1 cellular context compared by ENCODE assay signal in the genomic region with DNA sequence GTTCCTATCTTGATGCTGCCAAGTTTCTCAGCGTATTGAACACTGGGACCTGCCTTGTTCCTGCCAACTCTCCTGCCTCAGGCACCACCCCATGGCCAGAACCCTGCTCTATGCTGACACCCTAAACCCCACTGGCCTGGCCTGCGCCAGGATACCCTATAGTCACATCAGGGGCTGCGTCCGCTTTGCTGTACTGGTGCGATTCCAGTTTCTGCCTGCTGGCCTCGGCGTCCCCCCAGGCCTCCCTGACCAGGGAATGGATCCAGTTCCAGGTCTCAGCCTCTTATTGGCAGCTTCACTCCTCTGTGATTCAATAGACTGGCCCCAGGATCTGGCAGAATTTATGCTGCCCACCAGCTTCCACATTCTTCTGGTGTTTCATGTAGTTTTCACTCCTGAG.
TF ChIP-seq lines count a peak whose summit lies in the region.

No MANE protein-coding gene starts in this region.

TF ChIP-seq in GM23338, 12 proteins besides CTCF, POLR2A, EP300 and RAD21:
- TF ChIP-seq ZNF114 (CRISPR knock-in tag; IDR thresholded peaks at IDR 0.05): no peak
- TF ChIP-seq EZH2phosphoT487 (IDR thresholded peaks at IDR 0.05; ENCODE audit: unreplicated experiment): no peak
- no peak for TF ChIP-seq NANOG (IDR thresholded peaks at IDR 0.05; ENCODE audit: borderline replicate concordance)
- TF ChIP-seq, protein P1, sequence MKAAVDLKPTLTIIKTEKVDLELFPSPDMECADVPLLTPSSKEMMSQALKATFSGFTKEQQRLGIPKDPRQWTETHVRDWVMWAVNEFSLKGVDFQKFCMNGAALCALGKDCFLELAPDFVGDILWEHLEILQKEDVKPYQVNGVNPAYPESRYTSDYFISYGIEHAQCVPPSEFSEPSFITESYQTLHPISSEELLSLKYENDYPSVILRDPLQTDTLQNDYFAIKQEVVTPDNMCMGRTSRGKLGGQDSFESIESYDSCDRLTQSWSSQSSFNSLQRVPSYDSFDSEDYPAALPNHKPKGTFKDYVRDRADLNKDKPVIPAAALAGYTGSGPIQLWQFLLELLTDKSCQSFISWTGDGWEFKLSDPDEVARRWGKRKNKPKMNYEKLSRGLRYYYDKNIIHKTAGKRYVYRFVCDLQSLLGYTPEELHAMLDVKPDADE (IDR thresholded peaks at IDR 0.05): no peak
- TF ChIP-seq POLR2AphosphoS5 (IDR thresholded peaks at IDR 0.05; ENCODE audit: low read depth): no peak
- TF ChIP-seq STAT1 (IDR thresholded peaks at IDR 0.05; ENCODE audit: unreplicated experiment): no peak
- TF ChIP-seq CREB1 (CRISPR knock-in tag; IDR thresholded peaks at IDR 0.05; ENCODE audit: low read depth): no peak
- TF ChIP-seq ZNF462 (CRISPR knock-in tag; IDR thresholded peaks at IDR 0.05): no peak
- no peak for TF ChIP-seq REST (IDR thresholded peaks at IDR 0.05; ENCODE audit: unreplicated experiment)
- no peak for TF ChIP-seq EZH2 (IDR thresholded peaks at IDR 0.05; ENCODE audit: low read depth, unreplicated experiment)
- no peak for TF ChIP-seq JUNB (IDR thresholded peaks at IDR 0.05; ENCODE audit: unreplicated experiment)
- no peak for TF ChIP-seq ZNF331 (CRISPR knock-in tag; IDR thresholded peaks at IDR 0.05; ENCODE audit: low read depth)
